22 cellular contexts compared by ENCODE assay signal in genomic region chr19:52653161-52653560, GRCh38.
"Had no signal": no experiment of that assay in that cellular context is flagged by ENCODE, and none has a peak within 500 bp of the region (broad histone marks: within the 10 kb centered on the region; RNA-seq: fewer than 3 reads in every experiment).

No MANE protein-coding gene starts in this region.

- H3K27ac Mint-ChIP-seq: IgD-negative memory B cell had no signal

- ATAC-seq: K562 had no signal

- H3K4me3 Mint-ChIP-seq: IgD-negative memory B cell had no signal

- H3K4me3 ChIP-seq: K562 had no signal

- DNase-seq: Kasumi-1, NCI-H1092, NCI-H1105 treated with DMSO at 0.1 percent for 48 hours, NCI-H1417 treated with DMSO at 0.1 percent for 48 hours, NCI-H187, NCI-H2029, NCI-H2081 treated with DMSO at 0.1 percent for 48 hours, NCI-H2171, NCI-H226, NCI-H446, NCI-H510A, NCI-H524 treated with DMSO at 0.1 percent for 48 hours, NCI-H69, NCI-H774, SHP77, SK-N-SH, SW 1271 had no signal

- H3K27me3 Mint-ChIP-seq: IgD-negative memory B cell had no signal

- H3K9me3 ChIP-seq: SK-N-SH had no signal

- H3K27ac ChIP-seq: HL-60, KMS-11, RWPE1 had no signal
